Comparison of ENCODE assay signal across 10 cellular contexts in the genomic region with DNA sequence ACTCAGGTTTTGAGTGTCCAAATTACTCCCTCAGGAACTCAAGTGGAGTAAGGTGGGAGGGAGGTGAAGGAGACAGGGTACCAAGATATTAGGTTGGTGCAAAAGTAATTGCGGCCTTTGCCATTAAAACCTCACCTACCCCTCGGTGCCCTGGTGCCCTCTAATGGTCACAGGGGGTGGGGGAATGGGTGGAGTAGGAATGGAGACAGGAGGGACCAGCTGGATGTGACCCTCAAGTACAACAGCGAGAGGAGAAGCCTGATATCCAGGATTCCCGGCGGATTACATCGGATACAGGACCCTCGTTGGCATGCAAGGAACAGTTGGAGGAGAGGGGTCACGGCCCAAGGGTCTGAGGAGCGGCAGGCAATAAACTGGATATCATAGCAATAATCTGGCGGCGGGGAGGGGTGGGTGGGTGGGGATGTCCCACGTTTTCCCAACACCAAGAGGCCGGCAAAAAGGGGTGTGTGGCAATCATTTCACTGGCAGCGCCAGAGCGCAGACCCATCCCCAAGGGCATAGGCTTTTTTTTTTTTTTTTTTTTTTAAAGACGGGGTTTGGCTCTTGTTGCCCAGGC. TPM values are rescaled to one million over a fixed set of nuclear protein-coding genes. Genes with fewer than 3 reads are reported as not detected.
DNase-seq lines count a peak whose midpoint lies in the region; ATAC-seq, FAIRE-seq and TF ChIP-seq lines count a peak whose summit lies in the region.
"Had no signal": no experiment of that assay in that cellular context is flagged by ENCODE, and none has a peak within 500 bp of the region (broad histone marks: within the 10 kb centered on the region; RNA-seq: fewer than 3 reads in every experiment).

No MANE protein-coding gene starts in this region.

- H3K36me3 ChIP-seq in Loucy (ENCODE audit: insufficient read depth, low read length) = no peaks in the 10 kb centered on the region
- no peaks in the 10 kb centered on the region for H3K36me3 ChIP-seq in GM12878 (ENCODE audit: control insufficient read depth in 2 of 2, insufficient read depth in 2 of 2, low read length in 1 of 2)
- H3K36me3 ChIP-seq in psoas muscle (ENCODE audit: insufficient read depth in 1 of 2, low read depth in 1 of 2) = no peaks in the 10 kb centered on the region

- RAD21 ChIA-PET in GM12878 (lab: Charles Lee; ENCODE audit: unreplicated experiment) = interaction anchor here (0.7 to 3.0 kb wide), 19 partner anchors 14 to 519 kb away, joined by 3 to 24 read pairs (median 4); a partner anchor contains a TSS

- POLR2A ChIA-PET in GM12878 (lab: Charles Lee) = interaction anchor here (0.6 to 3.4 kb wide), 11 partner anchors 14 to 442 kb away, joined by 3 to 36 read pairs (median 5); a partner anchor contains a TSS

- H3K27ac ChIP-seq in GM12878 (ENCODE audit: control insufficient read depth, insufficient read depth) (no peak overlapping the region), psoas muscle (no peak overlapping the region)

- H3K9me2 ChIP-seq in Loucy (replicated peaks; ENCODE audit: low read depth, low read length) = no peaks in the 10 kb centered on the region

- ATAC-seq in GM12878 (no peak), psoas muscle (no peak)

- no peak for TF ChIP-seq EP300 in GM12878 (IDR thresholded peaks at IDR 0.05; ENCODE audit: borderline replicate concordance in 1 of 2, control insufficient read depth in 1 of 2, low read depth in 2 of 2, low read length in 2 of 2)

- no peaks in the 10 kb centered on the region for H3K79me2 ChIP-seq in Loucy (ENCODE audit: insufficient read depth, low read length)
- H3K79me2 ChIP-seq in GM12878 (ENCODE audit: control insufficient read depth, insufficient read depth, low read length) = peaks cover 11% of the 10 kb centered on the region

- SMC1A ChIA-PET in GM12878 (lab: Charles Lee; ENCODE audit: uncharacterized antibody, unreplicated experiment) = interaction anchor here (0.6 to 8.1 kb wide), 9 partner anchors 10 to 46 kb away, joined by 3 to 69 read pairs (median 5); a partner anchor contains a TSS

- peak; percentile 56 for FAIRE-seq in GM12878 (lab: Jason Lieb, UNC)
- FAIRE-seq: colon had no signal

- intact Hi-C loops in GM12878 (cut with micrococcal nuclease; ENCODE audit: unreplicated experiment) (loop anchor here (2.0 kb wide), 1 partner anchor 15 kb away; a partner anchor contains a TSS), psoas muscle (cut with DNase I) (no loop called here)

- H3K9me3 Mint-ChIP-seq in T-helper 1 cell treated with Interleukin-12 subunit alpha and Interleukin-12 subunit beta and Interleukin-4 antibody, amounts not matched to agents 30 μg/mL and 1 μg/mL, for 36 hours = no peaks in the 10 kb centered on the region

- no peak for TF ChIP-seq RAD21 in GM12878 (IDR thresholded peaks at IDR 0.05; ENCODE audit: insufficient read depth, low read depth, low read length)

- BruUV-seq in GM12878 (replicated peaks; lab: Mats Ljungman, UMichigan) = no TSS peak

- CTCF ChIA-PET in GM12878 (lab: Yijun Ruan, JAX) = interaction anchor here (0.6 to 11.0 kb wide), 26 partner anchors 9 to 777 kb away, joined by 3 to 226 read pairs (median 4); a partner anchor contains a TSS

- 85% methylated on average over 15 of the region's 16 CpGs for WGBS in GM12878 (ENCODE audit: insufficient coverage, insufficient replicate concordance, low lambda C conversion rate, missing lambda C conversion rate)
- 49 to 63% (median 54%) methylated on average over 13 to 16 of the region's 16 CpGs for WGBS in psoas muscle, 3 donors

- no peak overlapping the region for H3K27ac Mint-ChIP-seq in T-helper 1 cell treated with Interleukin-12 subunit alpha and Interleukin-12 subunit beta and Interleukin-4 antibody, amounts not matched to agents 30 μg/mL and 1 μg/mL, for 36 hours

- peaks cover 21% of the 10 kb centered on the region for H3F3A ChIP-seq in Loucy (ENCODE audit: low read depth)

- no peaks in the 10 kb centered on the region for H4K20me1 ChIP-seq in Loucy (ENCODE audit: insufficient read depth, low read length, poor library complexity, severe bottlenecking)
- H4K20me1 ChIP-seq in GM12878 (ENCODE audit: control insufficient read depth, insufficient read depth) = no peaks in the 10 kb centered on the region

- DNase-seq in T-helper 1 cell = no peak
- no peak for DNase-seq in GM12878 (ENCODE audit: low read depth, low spot score)
- DNase-seq in psoas muscle = peak in 1 of 2 donors; percentile 48
- no peak for DNase-seq in HT-29 (ENCODE audit: low spot score)
- no peak for DNase-seq in G401 (ENCODE audit: low spot score)
- no peak for DNase-seq in amniotic stem cell (lab: John Stamatoyannopoulos, UW)

- no peaks in the 10 kb centered on the region for H3K27me3 Mint-ChIP-seq in T-helper 1 cell treated with Interleukin-12 subunit alpha and Interleukin-12 subunit beta and Interleukin-4 antibody, amounts not matched to agents 30 μg/mL and 1 μg/mL, for 36 hours (ENCODE audit: low read depth)

- peak; percentile 47 for TF ChIP-seq CTCF in Loucy (conservative IDR thresholded peaks at IDR 0.05; ENCODE audit: low read length)
- peak in 2 of 3 experiments; percentile 19; a peak in 3 of 6 replicates for TF ChIP-seq CTCF in GM12878 (IDR thresholded peaks at IDR 0.05 in 2 of 3, conservative IDR thresholded peaks at IDR 0.05 in 1 of 3; ENCODE audit: control insufficient read depth in 2 of 3, extremely low read depth in 1 of 3, insufficient read depth in 1 of 3, low read depth in 3 of 3, low read length in 3 of 3)
- peak; percentile 22 for TF ChIP-seq CTCF in psoas muscle (IDR thresholded peaks at IDR 0.05)

- in situ Hi-C loops in GM12878 (cut with MboI) = no loop called here
- in situ Hi-C loops in G401 (cut with HindIII; ENCODE audit: low sequenced_read_pairs) = no loop called here

- H3K9ac ChIP-seq in Loucy (ENCODE audit: low read depth, low read length, poor library complexity, severe bottlenecking) (peak overlapping the region; percentile 81), GM12878 (ENCODE audit: control insufficient read depth, insufficient read depth, low read length) (no peak overlapping the region; the same call in 1 of the 2 replicates)

- no peaks in the 10 kb centered on the region for H3K27me3 ChIP-seq in Loucy (ENCODE audit: insufficient read depth, low read length, poor library complexity, severe bottlenecking)
- no peaks in the 10 kb centered on the region for H3K27me3 ChIP-seq in GM12878 (replicated peaks in 1 of 2; ENCODE audit: control insufficient read depth in 2 of 2, insufficient read depth in 2 of 2, low read length in 1 of 2)
- H3K27me3 ChIP-seq in psoas muscle (ENCODE audit: insufficient read depth in 3 of 3, low read length in 2 of 3) = no peaks in the 10 kb centered on the region
- H3K27me3 ChIP-seq: tibial artery had no signal

- H3K4me2 ChIP-seq in Loucy (ENCODE audit: low read depth, low read length, poor library complexity, severe bottlenecking) (peak overlapping the region; percentile 92), GM12878 (ENCODE audit: control insufficient read depth, insufficient read depth) (peak overlapping the region; percentile 94)

- TF ChIP-seq POLR2A in GM12878 (IDR thresholded peaks at IDR 0.05; ENCODE audit: low read depth, low read length) = no peak

- H3K4me1 Mint-ChIP-seq in T-helper 1 cell treated with Interleukin-12 subunit alpha and Interleukin-12 subunit beta and Interleukin-4 antibody, amounts not matched to agents 30 μg/mL and 1 μg/mL, for 36 hours (ENCODE audit: low read depth) = peaks cover 26% of the 10 kb centered on the region

- peak overlapping the region; percentile 25 for H3K4me3 Mint-ChIP-seq in T-helper 1 cell treated with Interleukin-12 subunit alpha and Interleukin-12 subunit beta and Interleukin-4 antibody, amounts not matched to agents 30 μg/mL and 1 μg/mL, for 36 hours

- H3K9me3 ChIP-seq in Loucy (ENCODE audit: insufficient read depth, low read depth, low read length) = no peaks in the 10 kb centered on the region
- H3K9me3 ChIP-seq in GM12878 (replicated peaks; ENCODE audit: control insufficient read depth, insufficient read depth, low read length) = no peaks in the 10 kb centered on the region
- no peaks in the 10 kb centered on the region for H3K9me3 ChIP-seq in psoas muscle
- H3K9me3 ChIP-seq: tibial artery had no signal

- H2AFZ ChIP-seq in Loucy (ENCODE audit: low read length) = no peak overlapping the region
- H2AFZ ChIP-seq in GM12878 (ENCODE audit: control insufficient read depth, low read depth, low read length) = no peak overlapping the region

- H3K36me3 Mint-ChIP-seq in T-helper 1 cell treated with Interleukin-12 subunit alpha and Interleukin-12 subunit beta and Interleukin-4 antibody, amounts not matched to agents 30 μg/mL and 1 μg/mL, for 36 hours (ENCODE audit: low read depth) = no peaks in the 10 kb centered on the region

- peak overlapping the region; percentile 81 for H3K4me3 ChIP-seq in Loucy (ENCODE audit: low read length, poor library complexity, severe bottlenecking)
- H3K4me3 ChIP-seq in GM12878 = peak overlapping the region; percentile 89; the same call in 1 of the 2 replicates
- H3K4me3 ChIP-seq in psoas muscle = no peak overlapping the region

- H3K4me1 ChIP-seq in Loucy (ENCODE audit: insufficient read depth, low read length, poor library complexity, severe bottlenecking) = peaks cover 31% of the 10 kb centered on the region
- H3K4me1 ChIP-seq in GM12878 (ENCODE audit: control insufficient read depth, insufficient read depth, low read length) = peaks cover 12% of the 10 kb centered on the region
- H3K4me1 ChIP-seq in psoas muscle = peaks cover 15% of the 10 kb centered on the region

RNA-seq across cellular contexts. Expression of a gene that starts 4.3 kb away (rescaled TPM):
- total RNA-seq in GM12878 (2013; cell fraction: nucleolus; rRNA removed) = 35.3 and 35.9 TPM in 2 replicates
- 26.8 and 28.1 TPM in 2 replicates for total RNA-seq in GM12878 (2014; rRNA removed)
- 13.1 and 13.4 TPM in 2 replicates for total RNA-seq in GM12878 (2014; rRNA removed; fragmentation: Illumina TruSeq; extraction: Trizol)
- 42.0 and 44.9 TPM in 2 replicates for total RNA-seq in GM12878 (2021)
- polyA plus RNA-seq in GM12878 (2011; ENCODE audit: low read depth) = 3.9 TPM
- polyA plus RNA-seq in GM12878 (2011; rRNA removed) = 9.1 and 20.6 TPM in 2 replicates
- polyA plus RNA-seq in GM12878 (2011; cell fraction: cytosol; rRNA removed) = 34.7 and 44.3 TPM in 2 replicates
- polyA plus RNA-seq in GM12878 (2011; cell fraction: nucleus; rRNA removed) = 81.0 and 98.7 TPM in 2 replicates
- 20.8 and 23.8 TPM in 2 replicates for polyA plus RNA-seq in GM12878 (2012)
- polyA plus RNA-seq in GM12878 (2014; fragmentation: Illumina TruSeq; extraction: Trizol) = 2.8 and 9.2 TPM in 2 replicates
- under 1 TPM; 0.11 to 0.13 TPM for polyA plus RNA-seq in GM12878 (2014; fragmentation: Nextera tagmentation; extraction: Ambion mirVana)
- 33.0 and 33.5 TPM in 2 replicates for polyA plus RNA-seq in GM12878 (2014; rRNA removed)
- 1 to 10 TPM; 2.6 to 3.1 TPM for polyA plus RNA-seq in GM12878 (2016; fragmentation: Nextera tagmentation; extraction: Ambion mirVana)
- polyA minus RNA-seq in GM12878 (2011; rRNA and poly(A)+ RNA removed) = 12.2 and 29.8 TPM in 2 replicates
- 14.4 and 19.2 TPM in 2 replicates for polyA minus RNA-seq in GM12878 (2011; cell fraction: cytosol; rRNA and poly(A)+ RNA removed)
- polyA minus RNA-seq in GM12878 (2011; cell fraction: nucleus; rRNA and poly(A)+ RNA removed) = 14.1 and 24.6 TPM in 2 replicates
- 10 to 100 TPM; 34.6 to 97.9 (median 70.9) TPM for total RNA-seq in psoas muscle
- polyA plus RNA-seq in psoas muscle = 10 to 100 TPM; 20.2 to 55.5 (median 48.7) TPM
- total RNA-seq in HT-29 (2014; rRNA removed; shearing (Covaris generic)) = 81.9 and 83.4 TPM in 2 replicates
- 30.6 and 33.0 TPM in 2 replicates for total RNA-seq in G401 (2014; rRNA removed; shearing (Covaris generic))

RNA-seq across cellular contexts. Expression of a gene that starts 4.9 kb away (rescaled TPM):
- total RNA-seq in GM12878 (2013; cell fraction: nucleolus; rRNA removed) = 2.4 and 3.5 TPM in 2 replicates
- total RNA-seq in GM12878 (2014; rRNA removed) (0.93 and 1.1 TPM in 2 replicates), GM12878 (2014; rRNA removed; fragmentation: Illumina TruSeq; extraction: Trizol) (0.27 and 0.88 TPM in 2 replicates), GM12878 (2021) (0.40 and 0.64 TPM in 2 replicates), psoas muscle (not detected)
- polyA plus RNA-seq in GM12878 (2011; ENCODE audit: low read depth) = not detected
- polyA plus RNA-seq in GM12878 (2011; rRNA removed) (not detected in 2 replicates), GM12878 (2014; fragmentation: Illumina TruSeq; extraction: Trizol) (not detected in 2 replicates), GM12878 (2014; fragmentation: Nextera tagmentation; extraction: Ambion mirVana) (not detected), GM12878 (2014; rRNA removed) (not detected in 2 replicates), GM12878 (2016; fragmentation: Nextera tagmentation; extraction: Ambion mirVana) (not detected), psoas muscle (not detected)
- polyA plus RNA-seq in GM12878 (2011; cell fraction: cytosol; rRNA removed) = not detected in 2 replicates
- polyA plus RNA-seq in GM12878 (2011; cell fraction: nucleus; rRNA removed) = 0.25 and 0.92 TPM in 2 replicates
- not detected in 2 replicates for polyA plus RNA-seq in GM12878 (2012)
- polyA minus RNA-seq in GM12878 (2011; rRNA and poly(A)+ RNA removed) = 2.0 and 2.7 TPM in 2 replicates
- polyA minus RNA-seq in GM12878 (2011; cell fraction: cytosol; rRNA and poly(A)+ RNA removed) = not detected in 2 replicates
- 2.2 and 3.1 TPM in 2 replicates for polyA minus RNA-seq in GM12878 (2011; cell fraction: nucleus; rRNA and poly(A)+ RNA removed)
- 0.16 and 0.18 TPM in 2 replicates for total RNA-seq in HT-29 (2014; rRNA removed; shearing (Covaris generic))
- 0.74 TPM in 1 of 2 replicates, not detected in the other for total RNA-seq in G401 (2014; rRNA removed; shearing (Covaris generic))

RNA-seq across cellular contexts. Expression of a gene that starts 15.1 kb away (rescaled TPM):
- 28.4 and 33.1 TPM in 2 replicates for total RNA-seq in GM12878 (2013; cell fraction: nucleolus; rRNA removed)
- 64.2 and 68.7 TPM in 2 replicates for total RNA-seq in GM12878 (2014; rRNA removed)
- total RNA-seq in GM12878 (2014; rRNA removed; fragmentation: Illumina TruSeq; extraction: Trizol) = 41.4 and 41.9 TPM in 2 replicates
- total RNA-seq in GM12878 (2021) = 53.6 and 61.5 TPM in 2 replicates
- polyA plus RNA-seq in GM12878 (2011; ENCODE audit: low read depth) = 25.9 TPM
- 22.0 and 39.2 TPM in 2 replicates for polyA plus RNA-seq in GM12878 (2011; rRNA removed)
- polyA plus RNA-seq in GM12878 (2011; cell fraction: cytosol; rRNA removed) = 51.2 and 72.3 TPM in 2 replicates
- 74.9 and 79.0 TPM in 2 replicates for polyA plus RNA-seq in GM12878 (2011; cell fraction: nucleus; rRNA removed)
- 24.4 and 29.4 TPM in 2 replicates for polyA plus RNA-seq in GM12878 (2012)
- polyA plus RNA-seq in GM12878 (2014; fragmentation: Illumina TruSeq; extraction: Trizol) = 29.9 and 51.6 TPM in 2 replicates
- polyA plus RNA-seq in GM12878 (2014; fragmentation: Nextera tagmentation; extraction: Ambion mirVana) = 10 to 100 TPM; 22.9 to 30.1 TPM
- polyA plus RNA-seq in GM12878 (2014; rRNA removed) = 78.7 and 85.7 TPM in 2 replicates
- polyA plus RNA-seq in GM12878 (2016; fragmentation: Nextera tagmentation; extraction: Ambion mirVana) = 10 to 100 TPM; 82.5 to 93.4 TPM
- polyA minus RNA-seq in GM12878 (2011; rRNA and poly(A)+ RNA removed) = 40.4 and 64.8 TPM in 2 replicates
- polyA minus RNA-seq in GM12878 (2011; cell fraction: cytosol; rRNA and poly(A)+ RNA removed) = 16.8 and 23.3 TPM in 2 replicates
- 18.7 and 27.7 TPM in 2 replicates for polyA minus RNA-seq in GM12878 (2011; cell fraction: nucleus; rRNA and poly(A)+ RNA removed)
- 10 to 100 TPM; 24.5 to 39.4 (median 30.4) TPM for total RNA-seq in psoas muscle
- 10 to 100 TPM; 32.4 to 52.7 (median 51.6) TPM for polyA plus RNA-seq in psoas muscle
- total RNA-seq in HT-29 (2014; rRNA removed; shearing (Covaris generic)) = 83.1 and 85.5 TPM in 2 replicates
- total RNA-seq in G401 (2014; rRNA removed; shearing (Covaris generic)) = 39.9 and 49.4 TPM in 2 replicates

RNA-seq across cellular contexts. Expression of a gene that starts 23.8 kb away (rescaled TPM):
- 19.6 and 23.8 TPM in 2 replicates for total RNA-seq in GM12878 (2013; cell fraction: nucleolus; rRNA removed)
- total RNA-seq in GM12878 (2014; rRNA removed) (176 and 192 TPM in 2 replicates), GM12878 (2014; rRNA removed; fragmentation: Illumina TruSeq; extraction: Trizol) (168 and 170 TPM in 2 replicates), GM12878 (2021) (125 and 134 TPM in 2 replicates), psoas muscle (10 to 100 TPM in 1 of 4 donors, 1 to 10 TPM in 3; 5.5 to 13.8 (median 6.9) TPM)
- polyA plus RNA-seq in GM12878 (2011; ENCODE audit: low read depth) = 366 TPM
- polyA plus RNA-seq in GM12878 (2011; rRNA removed) (534 and 543 TPM in 2 replicates), GM12878 (2014; fragmentation: Illumina TruSeq; extraction: Trizol) (316 and 394 TPM in 2 replicates), GM12878 (2014; fragmentation: Nextera tagmentation; extraction: Ambion mirVana) (100 to 1,000 TPM; 598 to 608 TPM), GM12878 (2014; rRNA removed) (214 and 229 TPM in 2 replicates), GM12878 (2016; fragmentation: Nextera tagmentation; extraction: Ambion mirVana) (100 to 1,000 TPM; 411 to 419 TPM), psoas muscle (10 to 100 TPM; 12.1 to 48.1 (median 30.1) TPM)
- 498 and 551 TPM in 2 replicates for polyA plus RNA-seq in GM12878 (2011; cell fraction: cytosol; rRNA removed)
- polyA plus RNA-seq in GM12878 (2011; cell fraction: nucleus; rRNA removed) = 223 and 288 TPM in 2 replicates
- 190 and 203 TPM in 2 replicates for polyA plus RNA-seq in GM12878 (2012)
- 221 and 229 TPM in 2 replicates for polyA minus RNA-seq in GM12878 (2011; rRNA and poly(A)+ RNA removed)
- polyA minus RNA-seq in GM12878 (2011; cell fraction: cytosol; rRNA and poly(A)+ RNA removed) = 41.8 and 54.5 TPM in 2 replicates
- 32.4 and 34.0 TPM in 2 replicates for polyA minus RNA-seq in GM12878 (2011; cell fraction: nucleus; rRNA and poly(A)+ RNA removed)
- 189 and 196 TPM in 2 replicates for total RNA-seq in HT-29 (2014; rRNA removed; shearing (Covaris generic))
- 187 and 192 TPM in 2 replicates for total RNA-seq in G401 (2014; rRNA removed; shearing (Covaris generic))

RNA-seq across cellular contexts. Expression of a gene that starts 27.7 kb away (rescaled TPM):
- total RNA-seq in GM12878 (2013; cell fraction: nucleolus; rRNA removed) = 28.2 and 32.6 TPM in 2 replicates
- total RNA-seq in GM12878 (2014; rRNA removed) = 22.2 and 24.7 TPM in 2 replicates
- total RNA-seq in GM12878 (2014; rRNA removed; fragmentation: Illumina TruSeq; extraction: Trizol) = 15.1 and 16.7 TPM in 2 replicates
- total RNA-seq in GM12878 (2021) = 36.5 and 38.3 TPM in 2 replicates
- polyA plus RNA-seq in GM12878 (2011; ENCODE audit: low read depth) = 20.5 TPM
- 25.8 and 49.3 TPM in 2 replicates for polyA plus RNA-seq in GM12878 (2011; rRNA removed)
- 43.4 and 48.7 TPM in 2 replicates for polyA plus RNA-seq in GM12878 (2011; cell fraction: cytosol; rRNA removed)
- 89.2 and 106 TPM in 2 replicates for polyA plus RNA-seq in GM12878 (2011; cell fraction: nucleus; rRNA removed)
- 21.0 and 29.9 TPM in 2 replicates for polyA plus RNA-seq in GM12878 (2012)
- 47.3 and 67.3 TPM in 2 replicates for polyA plus RNA-seq in GM12878 (2014; fragmentation: Illumina TruSeq; extraction: Trizol)
- 1 to 10 TPM; 2.6 to 3.7 TPM for polyA plus RNA-seq in GM12878 (2014; fragmentation: Nextera tagmentation; extraction: Ambion mirVana)
- 35.0 and 35.4 TPM in 2 replicates for polyA plus RNA-seq in GM12878 (2014; rRNA removed)
- 10 to 100 TPM; 24.9 to 25.5 TPM for polyA plus RNA-seq in GM12878 (2016; fragmentation: Nextera tagmentation; extraction: Ambion mirVana)
- 35.0 and 41.1 TPM in 2 replicates for polyA minus RNA-seq in GM12878 (2011; rRNA and poly(A)+ RNA removed)
- polyA minus RNA-seq in GM12878 (2011; cell fraction: cytosol; rRNA and poly(A)+ RNA removed) = 13.8 and 21.9 TPM in 2 replicates
- polyA minus RNA-seq in GM12878 (2011; cell fraction: nucleus; rRNA and poly(A)+ RNA removed) = 14.7 and 25.1 TPM in 2 replicates
- total RNA-seq in psoas muscle = 10 to 100 TPM; 52.3 to 87.2 (median 82.8) TPM
- 10 to 100 TPM; 33.2 to 67.3 (median 43.8) TPM for polyA plus RNA-seq in psoas muscle
- total RNA-seq in HT-29 (2014; rRNA removed; shearing (Covaris generic)) = 112 and 120 TPM in 2 replicates
- total RNA-seq in G401 (2014; rRNA removed; shearing (Covaris generic)) = 204 and 265 TPM in 2 replicates
